In genomic region chr9:109118802-109119438, GRCh38 we compare ENCODE assay signal across 8 cellular contexts. TPM values are rescaled to one million over a fixed set of nuclear protein-coding genes. Genes with fewer than 3 reads are reported as not detected.
DNase-seq lines count a peak whose midpoint lies in the region; ATAC-seq and TF ChIP-seq lines count a peak whose summit lies in the region.

No MANE protein-coding gene starts in this region.

- intact Hi-C loops in activated CD4-positive, alpha-beta T cell treated with anti-CD3 and anti-CD28 coated beads for 36 hours (cut with DNase I, micrococcal nuclease) = loop anchor here (1.0 to 10.0 kb wide), 10 partner anchors 9 to 1877 kb away; partner anchors contain the start of genes EPB41L4B (in 1 of the 2), KLF4 (in 1 of the 2) and TXN (in 1 of the 2)

- no peak for ATAC-seq in activated CD4-positive, alpha-beta T cell treated with anti-CD3 and anti-CD28 coated beads for 36 hours

- H3K9me3 Mint-ChIP-seq in activated CD4-positive, alpha-beta T cell treated with anti-CD3 and anti-CD28 coated beads for 36 hours (ENCODE audit: low read depth) = no peaks in the 10 kb centered on the region

- peaks cover 46% of the 10 kb centered on the region for H3K4me1 Mint-ChIP-seq in activated CD4-positive, alpha-beta T cell treated with anti-CD3 and anti-CD28 coated beads for 36 hours

- peak overlapping the region; percentile 94 for H3K4me3 Mint-ChIP-seq in activated CD4-positive, alpha-beta T cell treated with anti-CD3 and anti-CD28 coated beads for 36 hours

- no peaks in the 10 kb centered on the region for H3K27me3 ChIP-seq in neutrophil

- no peaks in the 10 kb centered on the region for H3K36me3 ChIP-seq in neutrophil

- DNase-seq in activated CD4-positive, alpha-beta T cell treated with anti-CD3 and anti-CD28 coated beads for 36 hours = peak; percentile 33
- DNase-seq in activated CD4-positive, alpha-beta T cell treated with anti-CD3 and anti-CD28 coated beads, Interleukin-2, amount 50 U/mL, for 1 hour = no peak
- peak; percentile 30 for DNase-seq in UCSD-AML1 (lab: John Stamatoyannopoulos, UW; ENCODE audit: unreplicated experiment)
- peak; percentile 12 for DNase-seq in fibroblast of the aortic adventitia (ENCODE audit: low read depth)
- DNase-seq in MV-4-11 (lab: John Stamatoyannopoulos, UW) = no peak
- no peak for DNase-seq in OCI-M2 (lab: John Stamatoyannopoulos, UW; ENCODE audit: unreplicated experiment)
- no peak for DNase-seq in cerebellar nuclear complex (lab: John Stamatoyannopoulos, UW)

- no peaks in the 10 kb centered on the region for H3K27me3 Mint-ChIP-seq in activated CD4-positive, alpha-beta T cell treated with anti-CD3 and anti-CD28 coated beads for 36 hours

- peaks cover 21% of the 10 kb centered on the region for H3K36me3 Mint-ChIP-seq in activated CD4-positive, alpha-beta T cell treated with anti-CD3 and anti-CD28 coated beads for 36 hours (ENCODE audit: low read depth)

- H3K27ac ChIP-seq in neutrophil = peak overlapping the region; percentile 72

- CTCF ChIA-PET in activated CD4-positive, alpha-beta T cell treated with anti-CD3 and anti-CD28 coated beads for 36 hours (lab: Charles Lee) = interaction anchor here (0.6 to 1.4 kb wide), 4 partner anchors 10 to 163 kb away, joined by 3 to 4 read pairs (median 3); no protein-coding TSS in a partner anchor

- H3K9me3 ChIP-seq in neutrophil = no peaks in the 10 kb centered on the region

- peak overlapping the region; percentile 62 for H3K27ac Mint-ChIP-seq in activated CD4-positive, alpha-beta T cell treated with anti-CD3 and anti-CD28 coated beads for 36 hours

- H3K4me3 ChIP-seq in fibroblast of the aortic adventitia (ENCODE audit: low read depth, low read length) = peak overlapping the region; percentile 88
- H3K4me3 ChIP-seq in neutrophil (ENCODE audit: low read depth in 1 of 2, low read length in 1 of 2) = peak overlapping the region; percentile 72 to 81

- POLR2A ChIA-PET in activated CD4-positive, alpha-beta T cell treated with anti-CD3 and anti-CD28 coated beads for 36 hours (lab: Charles Lee) = interaction anchor here (1.3 to 1.6 kb wide), 4 partner anchors 9 to 21 kb away, joined by 3 to 10 read pairs (median 5); no protein-coding TSS in a partner anchor

- TF ChIP-seq CTCF in fibroblast of the aortic adventitia (IDR thresholded peaks at IDR 0.05; ENCODE audit: insufficient read depth, low read length) = no peak
- no peak for TF ChIP-seq CTCF in neutrophil (IDR thresholded peaks at IDR 0.05)

- peaks cover 24 to 26% of the 10 kb centered on the region in 2 experiments for H3K4me1 ChIP-seq in neutrophil (ENCODE audit: control insufficient read depth in 1 of 2, insufficient read depth in 1 of 2, low read depth in 1 of 2, low read length in 1 of 2)

RNA-seq across cellular contexts. Expression of gene TMEM245, which starts 0.8 kb away (rescaled TPM):
- 10 to 100 TPM; 24.0 to 24.5 TPM for total RNA-seq in activated CD4-positive, alpha-beta T cell treated with anti-CD3 and anti-CD28 coated beads for 36 hours
- total RNA-seq in fibroblast of the aortic adventitia (ENCODE audit: low replicate concordance) = 51.2 and 88.9 TPM in 2 replicates

RNA-seq across cellular contexts. Expression of gene FRRS1L, which starts 48.1 kb away (rescaled TPM):
- not detected for total RNA-seq in activated CD4-positive, alpha-beta T cell treated with anti-CD3 and anti-CD28 coated beads for 36 hours
- total RNA-seq in fibroblast of the aortic adventitia (ENCODE audit: low replicate concordance) = 0.08 and 0.18 TPM in 2 replicates

Comparison
In these comparisons a context has a peak if more than half of its experiments do, and no peak if none do; other contexts are left out.
1. DNase-seq: peak in activated CD4-positive, alpha-beta T cell treated with anti-CD3 and anti-CD28 coated beads for 36 hours (single experiment), UCSD-AML1 (single experiment) and fibroblast of the aortic adventitia (single experiment); none in activated CD4-positive, alpha-beta T cell treated with anti-CD3 and anti-CD28 coated beads, Interleukin-2, amount 50 U/mL, for 1 hour (single experiment), MV-4-11 (single experiment), OCI-M2 (single experiment) and cerebellar nuclear complex (0 of 2).